Comparison of ENCODE assay signal across 17 cellular contexts in the genomic region with DNA sequence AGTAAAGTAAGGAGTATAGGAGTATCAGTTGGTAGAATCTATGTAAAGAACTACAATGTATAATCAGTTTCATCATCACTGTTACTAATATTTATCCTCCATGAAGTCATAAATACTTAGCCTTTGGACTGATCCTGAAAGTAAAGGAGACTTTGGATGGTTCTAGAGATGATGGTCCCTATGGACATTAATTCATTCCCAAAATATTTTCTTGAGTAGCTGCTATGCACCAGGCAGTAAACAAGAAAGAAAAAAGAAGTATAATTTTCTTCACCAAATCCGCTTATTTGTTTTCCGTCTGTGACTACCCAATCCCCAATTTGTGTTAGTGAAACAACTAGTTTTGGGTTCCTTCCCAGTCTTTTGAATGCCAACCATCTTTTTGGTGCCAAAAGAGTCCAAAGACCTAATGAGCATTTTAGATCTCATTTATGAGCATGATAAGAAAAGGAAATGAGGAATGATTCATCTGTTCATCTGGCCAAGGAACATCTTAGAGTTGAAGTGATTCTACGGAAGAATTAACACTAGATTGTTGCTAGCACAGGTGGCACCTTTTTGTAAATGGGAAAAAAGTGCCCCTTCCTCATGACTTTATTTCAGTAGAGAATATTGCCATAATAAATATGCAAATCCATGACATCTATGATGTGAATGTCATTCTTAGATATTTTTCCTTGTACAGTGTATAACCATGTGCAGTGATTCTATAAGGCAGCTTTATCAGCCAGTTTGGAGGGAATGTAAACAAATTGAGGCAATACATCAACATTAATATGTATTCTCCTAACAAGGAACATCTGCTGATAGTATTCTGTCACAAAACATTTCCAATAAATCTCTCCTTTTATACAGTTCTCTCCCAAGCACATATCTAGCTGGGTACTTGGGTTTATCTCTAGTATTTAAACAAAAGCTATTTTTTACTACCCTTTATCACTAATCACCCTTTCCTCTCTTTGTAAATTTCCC.
"Had no signal": no experiment of that assay in that cellular context is flagged by ENCODE, and none has a peak within 500 bp of the region (broad histone marks: within the 10 kb centered on the region; RNA-seq: fewer than 3 reads in every experiment).

No MANE protein-coding gene starts in this region.

- ATAC-seq: effector memory CD8-positive, alpha-beta T cell; gastrocnemius medialis had no signal

- FAIRE-seq: TTC549, urothelium cell line had no signal

- H3K4me3 ChIP-seq: adrenal gland, esophagus squamous epithelium, gastrocnemius medialis, left ventricle myocardium inferior, prostate gland, right atrium auricular region, tibial nerve had no signal

- DNase-seq: activated CD4-positive, alpha-beta T cell treated with anti-CD3 and anti-CD28 coated beads, Interleukin-2, amount 50 U/mL, for 4 hours; activated gamma-delta T cell; adrenal gland; effector memory CD8-positive, alpha-beta T cell; esophagus squamous epithelium; gastrocnemius medialis; head of caudate nucleus; left ventricle myocardium inferior; mammary epithelial cell; stimulated activated CD4-positive, alpha-beta T cell treated with anti-CD3 and anti-CD28 coated beads, Interleukin-2, amount 100 ng/mL, for 24 hours; stimulated activated naive CD4-positive, alpha-beta T cell treated with Interleukin-2 at 50 U/mL for 16 hours; substantia nigra had no signal
